Comparison of ENCODE assay signal across 13 cellular contexts in genomic region chr6:43981363-43981990, GRCh38.
"Had no signal": no experiment of that assay in that cellular context is flagged by ENCODE, and none has a peak within 500 bp of the region (broad histone marks: within the 10 kb centered on the region; RNA-seq: fewer than 3 reads in every experiment).

No MANE protein-coding gene starts in this region.

- H3K9me3 ChIP-seq: ascending aorta, thyroid gland had no signal

- H3K4me3 Mint-ChIP-seq: activated CD4-positive, alpha-beta T cell treated with anti-CD3 and anti-CD28 coated beads for 36 hours; activated CD8-positive, alpha-beta T cell treated with anti-CD3 and anti-CD28 coated beads for 36 hours; memory B cell; nephron progenitor cell; stimulated activated naive CD8-positive, alpha-beta T cell treated with anti-CD3 and anti-CD28 coated beads, Interleukin-15, amount 100 ng/mL, for 72 hours had no signal

- ATAC-seq: activated CD4-positive, alpha-beta T cell treated with anti-CD3 and anti-CD28 coated beads for 36 hours; activated CD8-positive, alpha-beta T cell treated with anti-CD3 and anti-CD28 coated beads for 36 hours; stimulated activated naive CD8-positive, alpha-beta T cell treated with anti-CD3 and anti-CD28 coated beads, Interleukin-15, amount 100 ng/mL, for 72 hours had no signal

- H3K36me3 Mint-ChIP-seq: memory B cell had no signal

- H3K27ac ChIP-seq: ascending aorta, left ventricle myocardium inferior, thyroid gland had no signal

- H3K4me1 Mint-ChIP-seq: activated CD4-positive, alpha-beta T cell treated with anti-CD3 and anti-CD28 coated beads for 36 hours had no signal

- H3K4me3 ChIP-seq: ascending aorta, left ventricle myocardium inferior, thyroid gland had no signal

- DNase-seq: activated CD4-positive, alpha-beta T cell treated with anti-CD3 and anti-CD28 coated beads for 36 hours; activated CD8-positive, alpha-beta T cell treated with anti-CD3 and anti-CD28 coated beads for 36 hours; activated T-cell treated with anti-CD3 and anti-CD28 coated beads for 4 hours; foreskin melanocyte; left ventricle myocardium inferior; nephron progenitor cell; stimulated activated CD4-positive, alpha-beta T cell treated with anti-CD3 and anti-CD28 coated beads, Interleukin-15, amount 100 ng/mL, for 24 hours; stimulated activated CD4-positive, alpha-beta T cell treated with anti-CD3 and anti-CD28 coated beads, Interleukin-4, amount 100 ng/mL, for 24 hours; stimulated activated naive CD8-positive, alpha-beta T cell treated with anti-CD3 and anti-CD28 coated beads, Interleukin-15, amount 100 ng/mL, for 72 hours; SW 1271; thyroid gland had no signal

- H3K36me3 ChIP-seq: ascending aorta, left ventricle myocardium inferior, thyroid gland had no signal

- H3K9me3 Mint-ChIP-seq: activated CD8-positive, alpha-beta T cell treated with anti-CD3 and anti-CD28 coated beads for 36 hours; memory B cell; stimulated activated naive CD8-positive, alpha-beta T cell treated with anti-CD3 and anti-CD28 coated beads, Interleukin-15, amount 100 ng/mL, for 72 hours had no signal

- H3K27ac Mint-ChIP-seq: activated CD4-positive, alpha-beta T cell treated with anti-CD3 and anti-CD28 coated beads for 36 hours; activated CD8-positive, alpha-beta T cell treated with anti-CD3 and anti-CD28 coated beads for 36 hours; memory B cell; nephron progenitor cell; stimulated activated naive CD8-positive, alpha-beta T cell treated with anti-CD3 and anti-CD28 coated beads, Interleukin-15, amount 100 ng/mL, for 72 hours had no signal

- H3K27me3 ChIP-seq: ascending aorta, thyroid gland had no signal

- H3K4me1 ChIP-seq: ascending aorta had no signal
